In the genomic region with DNA sequence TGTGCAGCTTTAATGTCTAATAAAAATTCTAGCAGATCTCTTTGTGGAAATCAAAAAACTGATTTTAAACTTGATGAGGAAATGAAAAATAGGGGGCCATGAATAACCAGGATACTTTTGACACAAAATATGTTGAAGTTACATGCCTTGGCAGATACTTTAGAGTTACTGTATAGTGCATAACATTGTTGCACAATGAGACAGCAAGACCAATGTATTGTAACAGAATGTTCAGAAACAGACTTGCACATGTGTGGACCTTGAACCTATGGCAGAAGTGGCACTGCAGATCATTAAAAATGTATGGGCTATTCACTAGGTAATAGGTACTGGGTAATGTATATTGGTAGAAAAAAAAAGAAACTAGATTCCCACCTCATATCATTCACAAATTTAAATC, we compare ENCODE assay signal across 33 cellular contexts.
DNase-seq lines count a peak whose midpoint lies in the region; ATAC-seq, FAIRE-seq and TF ChIP-seq lines count a peak whose summit lies in the region.
"Had no signal": no experiment of that assay in that cellular context is flagged by ENCODE, and none has a peak within 500 bp of the region (broad histone marks: within the 10 kb centered on the region; RNA-seq: fewer than 3 reads in every experiment).

No MANE protein-coding gene starts in this region.

- FAIRE-seq in HepG2 (lab: Jason Lieb, UNC) = no peak
- FAIRE-seq: A204.1, A549, D721Med had no signal

- POLR2A ChIA-PET in HepG2 (lab: Yijun Ruan, JAX) = no interaction called here

- no peak for TF ChIP-seq EP300 in HepG2 (IDR thresholded peaks at IDR 0.05; ENCODE audit: low read depth in 2 of 2, low read length in 2 of 2)
- TF ChIP-seq EP300 in HepG2 (CRISPR knock-in tag; IDR thresholded peaks at IDR 0.05; ENCODE audit: borderline replicate concordance) = no peak

- TF ChIP-seq POLR2A in HepG2 (IDR thresholded peaks at IDR 0.05; ENCODE audit: insufficient read depth in 1 of 2, low read depth in 2 of 2, low read length in 2 of 2) (no peak), right lobe of liver (IDR thresholded peaks at IDR 0.05) (no peak)

- TF ChIP-seq RAD21 in HepG2 (CRISPR knock-in tag; IDR thresholded peaks at IDR 0.05) = no peak

- H4K20me1 ChIP-seq in HepG2 (ENCODE audit: insufficient read depth, low read length) = no peaks in the 10 kb centered on the region
- H4K20me1 ChIP-seq: BLaER1; BLaER1 treated with 17β-estradiol and CSF1 and Interleukin-3, amounts not matched to agents 10 nM and 100 nM had no signal

- H3K27ac ChIP-seq in HepG2 (ENCODE audit: extremely low read length, insufficient read depth, low read length) (no peak overlapping the region), right lobe of liver (no peak overlapping the region), foreskin keratinocyte (no peak overlapping the region)
- H3K27ac ChIP-seq: 22Rv1; A549; BLaER1; BLaER1 treated with 17β-estradiol and CSF1 and Interleukin-3, amounts not matched to agents 10 nM and 100 nM; C4-2B had no signal

- ATAC-seq in HepG2 (no peak), right lobe of liver (no peak), foreskin keratinocyte (peak; percentile 18)
- ATAC-seq: A549; CD8-positive, alpha-beta T cell had no signal

- BruUV-seq in HepG2 (replicated peaks; lab: Mats Ljungman, UMichigan) = no TSS peak

- H3K4me3 ChIP-seq in HepG2 (replicated peaks in 1 of 3; ENCODE audit: insufficient read depth in 1 of 3, low read depth in 2 of 3, low read length in 3 of 3) (no peak overlapping the region), right lobe of liver (no peak overlapping the region), epithelial cell of esophagus (ENCODE audit: low read length) (no peak overlapping the region)
- H3K4me3 ChIP-seq: A549; BLaER1; BLaER1 treated with 17β-estradiol and CSF1 and Interleukin-3, amounts not matched to agents 10 nM and 100 nM had no signal

- no peaks in the 10 kb centered on the region for H3K79me2 ChIP-seq in HepG2 (ENCODE audit: insufficient read depth, low read length)

- no peaks in the 10 kb centered on the region for H3K36me3 ChIP-seq in HepG2 (replicated peaks in 1 of 2; ENCODE audit: control insufficient read depth in 1 of 2, insufficient read depth in 2 of 2, low read length in 2 of 2)
- H3K36me3 ChIP-seq in right lobe of liver = no peaks in the 10 kb centered on the region
- H3K36me3 ChIP-seq: BE2C; BLaER1; BLaER1 treated with 17β-estradiol and CSF1 and Interleukin-3, amounts not matched to agents 10 nM and 100 nM had no signal

- no peak for TF ChIP-seq CTCF in HepG2 (CRISPR knock-in tag; IDR thresholded peaks at IDR 0.05)
- no peak for TF ChIP-seq CTCF in right lobe of liver (IDR thresholded peaks at IDR 0.05)
- no peak for TF ChIP-seq CTCF in epithelial cell of esophagus (IDR thresholded peaks at IDR 0.05; ENCODE audit: insufficient read depth, low read depth, low read length, missing control alignments)
- TF ChIP-seq CTCF in foreskin keratinocyte (conservative IDR thresholded peaks at IDR 0.05) = no peak

- no peak overlapping the region for H2AFZ ChIP-seq in HepG2 (ENCODE audit: low read length)

- no peak overlapping the region for H3K9ac ChIP-seq in HepG2 (ENCODE audit: insufficient read depth, low read depth, low read length)
- H3K9ac ChIP-seq: BLaER1; BLaER1 treated with 17β-estradiol and CSF1 and Interleukin-3, amounts not matched to agents 10 nM and 100 nM had no signal

- H3K27me3 ChIP-seq in HepG2 (ENCODE audit: control insufficient read depth in 1 of 2, insufficient read depth in 2 of 2, low read length in 2 of 2) = no peaks in the 10 kb centered on the region
- no peaks in the 10 kb centered on the region for H3K27me3 ChIP-seq in right lobe of liver
- no peaks in the 10 kb centered on the region for H3K27me3 ChIP-seq in foreskin keratinocyte
- H3K27me3 ChIP-seq: BE2C; BLaER1; BLaER1 treated with 17β-estradiol and CSF1 and Interleukin-3, amounts not matched to agents 10 nM and 100 nM had no signal

- CTCF ChIA-PET in HepG2 (lab: Yijun Ruan, JAX; ENCODE audit: low intra/inter-chr PET ratio, low total read pairs) = no interaction called here

- DNase-seq in HepG2 (ENCODE audit: low spot score) (no peak), right lobe of liver (no peak), epithelial cell of esophagus (ENCODE audit: low read depth) (peak; percentile 4), foreskin keratinocyte (peak; percentile 22 to 71), NCI-H187 treated with DMSO at 0.1 percent for 48 hours (lab: John Stamatoyannopoulos, UW) (no peak), SK-N-DZ (ENCODE audit: low spot score) (no peak)
- DNase-seq: 8988T; ACHN; AML-193; BE2C; C1 segment of cervical spinal cord; Caco-2; Calu3; CD4-positive, alpha-beta memory T cell; CD4-positive, alpha-beta T cell; CD4-positive, CD25-positive, alpha-beta regulatory T cell; CD8-positive, alpha-beta memory T cell; CD8-positive, alpha-beta T cell; COR-L47; DMS 273 treated with DMSO at 0.1 percent for 48 hours; DMS153; DMS53; DMS79; DMS79 treated with DMSO at 0.1 percent for 48 hours; DND-41; EL had no signal

- H3K4me1 ChIP-seq in HepG2 (ENCODE audit: insufficient read depth, low read length) (no peaks in the 10 kb centered on the region), right lobe of liver (no peaks in the 10 kb centered on the region), foreskin keratinocyte (no peaks in the 10 kb centered on the region)
- H3K4me1 ChIP-seq: A549; BE2C; BLaER1; BLaER1 treated with 17β-estradiol and CSF1 and Interleukin-3, amounts not matched to agents 10 nM and 100 nM; Caco-2 had no signal

- no peak overlapping the region for H3K4me2 ChIP-seq in HepG2 (ENCODE audit: low read depth, low read length)
- H3K4me2 ChIP-seq: A549; BLaER1; BLaER1 treated with 17β-estradiol and CSF1 and Interleukin-3, amounts not matched to agents 10 nM and 100 nM had no signal

- intact Hi-C loops in HepG2 (cut with micrococcal nuclease; ENCODE audit: unreplicated experiment) (no loop called here), right lobe of liver (cut with DNase I) (no loop called here)

- in situ Hi-C loops in HepG2 (cut with HindIII; ENCODE audit: extremely low pct_ligation_motif_present, low pct_unique_long_range_greater_than_20kb) = no loop called here

- H3K9me3 ChIP-seq in HepG2 (ENCODE audit: low read length) (peaks cover 3% of the 10 kb centered on the region; the same call in 1 of the 2 replicates), right lobe of liver (no peaks in the 10 kb centered on the region)
- H3K9me3 ChIP-seq: A549, BE2C, BLaER1, Caco-2 had no signal

TF ChIP-seq in HepG2, 621 proteins besides CTCF, POLR2A, EP300 and RAD21:
- TF ChIP-seq ZNF329 (CRISPR knock-in tag; IDR thresholded peaks at IDR 0.05; ENCODE audit: low read depth) (no peak), ZNF251 (CRISPR knock-in tag; IDR thresholded peaks at IDR 0.05) (no peak), CEBPB (IDR thresholded peaks at IDR 0.05; ENCODE audit: borderline replicate concordance, low read depth, low read length) (peak; percentile 59; the same call in 1 of the 2 replicates)

Comparison
In these comparisons a context has a peak if more than half of its experiments do, and no peak if none do; other contexts are left out.
1. DNase-seq: peak in epithelial cell of esophagus (single experiment) and foreskin keratinocyte (2 of 2); none in HepG2 (single experiment), right lobe of liver (0 of 3), NCI-H187 treated with DMSO at 0.1 percent for 48 hours (single experiment) and SK-N-DZ (single experiment).